In the genomic region with DNA sequence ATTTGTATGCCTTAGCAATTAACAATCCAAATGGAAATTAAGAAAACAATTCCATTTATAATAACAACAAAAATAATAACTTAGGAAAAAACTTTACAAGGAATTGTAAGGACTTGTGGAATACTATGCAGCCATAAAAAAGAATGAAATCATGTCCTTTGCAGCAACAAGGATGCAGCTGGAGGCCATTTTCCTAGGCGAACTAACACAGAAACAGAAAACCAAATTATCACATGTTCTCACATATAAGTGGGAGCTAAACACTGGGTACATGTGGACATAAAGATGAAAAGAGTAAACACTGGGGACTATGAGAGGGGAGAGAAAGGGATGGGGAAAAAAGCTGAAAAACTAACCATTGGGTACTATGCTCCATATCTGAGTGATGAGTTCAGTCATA, we compare ENCODE assay signal across 1 cellular context.
TF ChIP-seq lines count a peak whose summit lies in the region.

No MANE protein-coding gene starts in this region.

TF ChIP-seq in HEK293, 187 proteins besides CTCF, POLR2A, EP300 and RAD21 (continued from another document):
- TF ChIP-seq, protein P1, sequence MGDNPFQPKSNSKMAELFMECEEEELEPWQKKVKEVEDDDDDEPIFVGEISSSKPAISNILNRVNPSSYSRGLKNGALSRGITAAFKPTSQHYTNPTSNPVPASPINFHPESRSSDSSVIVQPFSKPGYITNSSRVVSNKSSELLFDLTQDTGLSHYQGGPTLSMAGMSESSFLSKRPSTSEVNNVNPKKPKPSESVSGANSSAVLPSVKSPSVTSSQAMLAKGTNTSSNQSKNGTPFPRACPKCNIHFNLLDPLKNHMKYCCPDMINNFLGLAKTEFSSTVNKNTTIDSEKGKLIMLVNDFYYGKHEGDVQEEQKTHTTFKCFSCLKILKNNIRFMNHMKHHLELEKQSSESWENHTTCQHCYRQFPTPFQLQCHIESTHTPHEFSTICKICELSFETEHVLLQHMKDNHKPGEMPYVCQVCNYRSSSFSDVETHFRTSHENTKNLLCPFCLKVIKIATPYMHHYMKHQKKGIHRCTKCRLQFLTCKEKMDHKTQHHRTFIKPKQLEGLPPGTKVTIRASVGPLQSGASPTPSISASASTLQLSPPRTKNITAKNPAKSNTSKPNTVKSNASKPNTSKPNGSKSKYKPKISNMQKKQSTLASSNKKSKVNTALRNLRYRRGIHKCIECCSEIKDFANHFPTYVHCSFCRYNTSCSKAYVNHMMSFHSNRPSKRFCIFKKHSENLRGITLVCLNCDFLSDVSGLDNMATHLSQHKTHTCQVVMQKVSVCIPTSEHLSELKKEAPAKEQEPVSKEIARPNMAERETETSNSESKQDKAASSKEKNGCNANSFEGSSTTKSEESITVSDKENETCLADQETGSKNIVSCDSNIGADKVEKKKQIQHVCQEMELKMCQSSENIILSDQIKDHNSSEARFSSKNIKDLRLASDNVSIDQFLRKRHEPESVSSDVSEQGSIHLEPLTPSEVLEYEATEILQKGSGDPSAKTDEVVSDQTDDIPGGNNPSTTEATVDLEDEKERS (tag by site-specific recombination; IDR thresholded peaks at IDR 0.05), result peak; percentile 32; the same call in 1 of the 2 replicates
